11 cellular contexts compared by ENCODE assay signal in genomic region chr6:166936079-166936787, GRCh38. TPM values are rescaled to one million over a fixed set of nuclear protein-coding genes. Genes with fewer than 3 reads are reported as not detected.
DNase-seq lines count a peak whose midpoint lies in the region; ATAC-seq and TF ChIP-seq lines count a peak whose summit lies in the region.
"Had no signal": no experiment of that assay in that cellular context is flagged by ENCODE, and none has a peak within 500 bp of the region (broad histone marks: within the 10 kb centered on the region; RNA-seq: fewer than 3 reads in every experiment).

No MANE protein-coding gene starts in this region.

- peak overlapping the region; percentile 76 for H3K27ac Mint-ChIP-seq in activated naive CD4-positive, alpha-beta T cell treated with anti-CD3 and anti-CD28 coated beads, Interleukin-2, amount 10 ng/mL, durations not matched to agents 7 days and 5 days
- H3K27ac Mint-ChIP-seq in activated naive CD8-positive, alpha-beta T cell treated with anti-CD3 and anti-CD28 coated beads, Interleukin-2, amount 50 U/mL, for 24 hours: peak overlapping the region; percentile 18
- peak overlapping the region; percentile 82 for H3K27ac Mint-ChIP-seq in stimulated activated memory B cell treated with anti-CD40 and anti-IgM and Interleukin-4, amounts not matched to agents 10 μg/mL and 1 μg/mL and 100 μg/mL, for 72 hours

- no peaks in the 10 kb centered on the region for H3K9me3 Mint-ChIP-seq in activated naive CD4-positive, alpha-beta T cell treated with anti-CD3 and anti-CD28 coated beads, Interleukin-2, amount 10 ng/mL, durations not matched to agents 7 days and 5 days
- no peaks in the 10 kb centered on the region for H3K9me3 Mint-ChIP-seq in activated naive CD8-positive, alpha-beta T cell treated with anti-CD3 and anti-CD28 coated beads, Interleukin-2, amount 50 U/mL, for 24 hours
- no peaks in the 10 kb centered on the region for H3K9me3 Mint-ChIP-seq in stimulated activated memory B cell treated with anti-CD40 and anti-IgM and Interleukin-4, amounts not matched to agents 10 μg/mL and 1 μg/mL and 100 μg/mL, for 72 hours

- no peak overlapping the region for H3K4me3 Mint-ChIP-seq in activated naive CD4-positive, alpha-beta T cell treated with anti-CD3 and anti-CD28 coated beads, Interleukin-2, amount 10 ng/mL, durations not matched to agents 7 days and 5 days
- no peak overlapping the region for H3K4me3 Mint-ChIP-seq in activated naive CD8-positive, alpha-beta T cell treated with anti-CD3 and anti-CD28 coated beads, Interleukin-2, amount 50 U/mL, for 24 hours
- H3K4me3 Mint-ChIP-seq in stimulated activated memory B cell treated with anti-CD40 and anti-IgM and Interleukin-4, amounts not matched to agents 10 μg/mL and 1 μg/mL and 100 μg/mL, for 72 hours: no peak overlapping the region

- H3K27me3 Mint-ChIP-seq in activated naive CD4-positive, alpha-beta T cell treated with anti-CD3 and anti-CD28 coated beads, Interleukin-2, amount 10 ng/mL, durations not matched to agents 7 days and 5 days: no peaks in the 10 kb centered on the region
- H3K27me3 Mint-ChIP-seq in activated naive CD8-positive, alpha-beta T cell treated with anti-CD3 and anti-CD28 coated beads, Interleukin-2, amount 50 U/mL, for 24 hours: no peaks in the 10 kb centered on the region
- H3K27me3 Mint-ChIP-seq in stimulated activated memory B cell treated with anti-CD40 and anti-IgM and Interleukin-4, amounts not matched to agents 10 μg/mL and 1 μg/mL and 100 μg/mL, for 72 hours: no peaks in the 10 kb centered on the region

- peak; percentile 44 for DNase-seq in activated naive CD4-positive, alpha-beta T cell treated with anti-CD3 and anti-CD28 coated beads, Interleukin-2, amount 10 ng/mL, durations not matched to agents 7 days and 5 days
- no peak for DNase-seq in activated naive CD4-positive, alpha-beta T cell treated with anti-CD3 and anti-CD28 coated beads, Interleukin-2, amount 50 U/mL, for 16 hours
- DNase-seq in activated naive CD8-positive, alpha-beta T cell treated with anti-CD3 and anti-CD28 coated beads, Interleukin-2, amount 50 U/mL, for 24 hours: peak; percentile 15
- DNase-seq in ureter (ENCODE audit: low spot score) (no peak), GM20000 (ENCODE audit: low spot score) (no peak)
- DNase-seq in stimulated activated CD8-positive, alpha-beta memory T cell treated with anti-CD3 and anti-CD28 coated beads, Interleukin-4, amount 100 ng/mL, for 48 hours: no peak
- DNase-seq: body of pancreas, foreskin melanocyte, sigmoid colon had no signal

- TF ChIP-seq RAD21 in Ishikawa (IDR thresholded peaks at IDR 0.05; ENCODE audit: low read depth): no peak

- no peak for TF ChIP-seq CTCF in GM20000 (IDR thresholded peaks at IDR 0.05; ENCODE audit: extremely low read depth, missing control alignments)

- peaks cover 15% of the 10 kb centered on the region for H3K4me1 Mint-ChIP-seq in activated naive CD4-positive, alpha-beta T cell treated with anti-CD3 and anti-CD28 coated beads, Interleukin-2, amount 10 ng/mL, durations not matched to agents 7 days and 5 days
- H3K4me1 Mint-ChIP-seq in activated naive CD8-positive, alpha-beta T cell treated with anti-CD3 and anti-CD28 coated beads, Interleukin-2, amount 50 U/mL, for 24 hours: peaks cover 32% of the 10 kb centered on the region
- H3K4me1 Mint-ChIP-seq in stimulated activated memory B cell treated with anti-CD40 and anti-IgM and Interleukin-4, amounts not matched to agents 10 μg/mL and 1 μg/mL and 100 μg/mL, for 72 hours: peaks cover 25% of the 10 kb centered on the region

- peak; percentile 24 for ATAC-seq in activated naive CD8-positive, alpha-beta T cell treated with anti-CD3 and anti-CD28 coated beads, Interleukin-2, amount 50 U/mL, for 24 hours
- peak; percentile 68 for ATAC-seq in stimulated activated memory B cell treated with anti-CD40 and anti-IgM and Interleukin-4, amounts not matched to agents 10 μg/mL and 1 μg/mL and 100 μg/mL, for 72 hours
- ATAC-seq: body of pancreas had no signal

- H3K36me3 Mint-ChIP-seq in activated naive CD4-positive, alpha-beta T cell treated with anti-CD3 and anti-CD28 coated beads, Interleukin-2, amount 10 ng/mL, durations not matched to agents 7 days and 5 days: peaks cover 74% of the 10 kb centered on the region
- H3K36me3 Mint-ChIP-seq in activated naive CD8-positive, alpha-beta T cell treated with anti-CD3 and anti-CD28 coated beads, Interleukin-2, amount 50 U/mL, for 24 hours (ENCODE audit: low read depth): peaks cover 24% of the 10 kb centered on the region
- peaks cover 29% of the 10 kb centered on the region for H3K36me3 Mint-ChIP-seq in stimulated activated memory B cell treated with anti-CD40 and anti-IgM and Interleukin-4, amounts not matched to agents 10 μg/mL and 1 μg/mL and 100 μg/mL, for 72 hours

- CTCF ChIA-PET in activated naive CD4-positive, alpha-beta T cell treated with anti-CD3 and anti-CD28 coated beads, Interleukin-2, amount 10 ng/mL, durations not matched to agents 7 days and 5 days (lab: Charles Lee): interaction anchor here (0.7 to 1.8 kb wide), 3 partner anchors 16 to 159 kb away, joined by 4 to 8 read pairs (median 5); no protein-coding TSS in a partner anchor

- no peak for TF ChIP-seq EP300 in Ishikawa (IDR thresholded peaks at IDR 0.05; ENCODE audit: borderline replicate concordance)

TF ChIP-seq in Ishikawa, 13 proteins besides CTCF, POLR2A, EP300 and RAD21:
- TF ChIP-seq TAF1 (IDR thresholded peaks at IDR 0.05; ENCODE audit: low read depth) (no peak), USF1 (IDR thresholded peaks at IDR 0.05) (0 out of 2 replicates have a peak, but pooled peaks have one; percentile 7), EGR1 (IDR thresholded peaks at IDR 0.05) (no peak), FOXM1 (IDR thresholded peaks at IDR 0.05; ENCODE audit: borderline replicate concordance, low read depth) (no peak), MAX (IDR thresholded peaks at IDR 0.05) (no peak)
- TF ChIP-seq, protein P1, sequence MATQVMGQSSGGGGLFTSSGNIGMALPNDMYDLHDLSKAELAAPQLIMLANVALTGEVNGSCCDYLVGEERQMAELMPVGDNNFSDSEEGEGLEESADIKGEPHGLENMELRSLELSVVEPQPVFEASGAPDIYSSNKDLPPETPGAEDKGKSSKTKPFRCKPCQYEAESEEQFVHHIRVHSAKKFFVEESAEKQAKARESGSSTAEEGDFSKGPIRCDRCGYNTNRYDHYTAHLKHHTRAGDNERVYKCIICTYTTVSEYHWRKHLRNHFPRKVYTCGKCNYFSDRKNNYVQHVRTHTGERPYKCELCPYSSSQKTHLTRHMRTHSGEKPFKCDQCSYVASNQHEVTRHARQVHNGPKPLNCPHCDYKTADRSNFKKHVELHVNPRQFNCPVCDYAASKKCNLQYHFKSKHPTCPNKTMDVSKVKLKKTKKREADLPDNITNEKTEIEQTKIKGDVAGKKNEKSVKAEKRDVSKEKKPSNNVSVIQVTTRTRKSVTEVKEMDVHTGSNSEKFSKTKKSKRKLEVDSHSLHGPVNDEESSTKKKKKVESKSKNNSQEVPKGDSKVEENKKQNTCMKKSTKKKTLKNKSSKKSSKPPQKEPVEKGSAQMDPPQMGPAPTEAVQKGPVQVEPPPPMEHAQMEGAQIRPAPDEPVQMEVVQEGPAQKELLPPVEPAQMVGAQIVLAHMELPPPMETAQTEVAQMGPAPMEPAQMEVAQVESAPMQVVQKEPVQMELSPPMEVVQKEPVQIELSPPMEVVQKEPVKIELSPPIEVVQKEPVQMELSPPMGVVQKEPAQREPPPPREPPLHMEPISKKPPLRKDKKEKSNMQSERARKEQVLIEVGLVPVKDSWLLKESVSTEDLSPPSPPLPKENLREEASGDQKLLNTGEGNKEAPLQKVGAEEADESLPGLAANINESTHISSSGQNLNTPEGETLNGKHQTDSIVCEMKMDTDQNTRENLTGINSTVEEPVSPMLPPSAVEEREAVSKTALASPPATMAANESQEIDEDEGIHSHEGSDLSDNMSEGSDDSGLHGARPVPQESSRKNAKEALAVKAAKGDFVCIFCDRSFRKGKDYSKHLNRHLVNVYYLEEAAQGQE (IDR thresholded peaks at IDR 0.05; ENCODE audit: low read depth): no peak

RNA-seq across cellular contexts. Expression of gene RNASET2, which starts 20.1 kb away (rescaled TPM):
- 89.9 TPM for total RNA-seq in ureter

Comparison
In these comparisons a context has a peak if more than half of its experiments do, and no peak if none do; other contexts are left out.
1. DNase-seq: peak in activated naive CD4-positive, alpha-beta T cell treated with anti-CD3 and anti-CD28 coated beads, Interleukin-2, amount 10 ng/mL, durations not matched to agents 7 days and 5 days (single experiment) and activated naive CD8-positive, alpha-beta T cell treated with anti-CD3 and anti-CD28 coated beads, Interleukin-2, amount 50 U/mL, for 24 hours (single experiment); none in activated naive CD4-positive, alpha-beta T cell treated with anti-CD3 and anti-CD28 coated beads, Interleukin-2, amount 50 U/mL, for 16 hours (single experiment), ureter (single experiment), stimulated activated CD8-positive, alpha-beta memory T cell treated with anti-CD3 and anti-CD28 coated beads, Interleukin-4, amount 100 ng/mL, for 48 hours (single experiment) and GM20000 (single experiment).
2. H3K27ac Mint-ChIP-seq: peak in every context shown above with its lines; median percentile 82 in stimulated activated memory B cell treated with anti-CD40 and anti-IgM and Interleukin-4, amounts not matched to agents 10 μg/mL and 1 μg/mL and 100 μg/mL, for 72 hours; 76 in activated naive CD4-positive, alpha-beta T cell treated with anti-CD3 and anti-CD28 coated beads, Interleukin-2, amount 10 ng/mL, durations not matched to agents 7 days and 5 days; 18 in activated naive CD8-positive, alpha-beta T cell treated with anti-CD3 and anti-CD28 coated beads, Interleukin-2, amount 50 U/mL, for 24 hours.